In the genomic region with DNA sequence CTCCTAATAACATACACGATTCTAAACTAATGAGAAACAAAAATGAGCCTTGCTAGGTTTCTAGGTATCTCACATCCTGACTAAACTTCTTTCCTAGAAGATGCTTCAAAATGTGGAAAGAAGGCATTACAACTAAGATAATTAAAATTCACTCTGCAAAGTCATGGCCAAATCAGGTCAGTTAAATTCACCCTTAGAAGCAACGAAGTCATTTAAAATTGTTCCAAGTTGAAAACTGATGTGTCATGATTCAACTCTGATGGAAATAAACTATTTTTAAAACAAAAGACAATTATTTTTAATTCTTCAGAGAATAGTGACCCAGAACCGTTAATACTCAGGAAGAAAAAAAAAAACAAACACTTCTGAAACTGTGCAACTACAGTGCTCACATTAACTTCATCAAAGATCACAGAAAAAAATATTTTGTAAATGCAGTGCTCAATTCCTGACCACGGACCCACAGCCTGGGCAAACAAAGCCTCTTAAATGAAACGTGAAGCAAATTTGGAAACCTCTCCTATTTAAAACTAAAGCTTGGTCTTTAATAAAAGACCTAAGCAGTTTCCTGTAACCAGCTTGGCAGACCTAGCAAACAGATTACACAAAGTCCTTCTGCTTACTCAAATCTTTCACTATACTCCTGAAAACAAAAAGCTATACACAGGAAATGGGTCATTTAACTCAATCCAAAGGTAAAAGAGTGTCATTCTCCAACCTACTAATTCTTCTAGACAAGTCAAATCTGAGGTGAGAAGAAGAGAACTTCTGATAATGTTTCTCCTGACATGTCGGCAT, we compare ENCODE assay signal across 10 cellular contexts. TPM values are rescaled to one million over a fixed set of nuclear protein-coding genes. Genes with fewer than 3 reads are reported as not detected.
A peak's percentile ranks its signal among the peaks of the same experiment; 100 is the strongest.
DNase-seq lines count a peak whose midpoint lies in the region; ATAC-seq, FAIRE-seq and TF ChIP-seq lines count a peak whose summit lies in the region.
"Had no signal": no experiment of that assay in that cellular context is flagged by ENCODE, and none has a peak within 500 bp of the region (broad histone marks: within the 10 kb centered on the region; RNA-seq: fewer than 3 reads in every experiment).

No MANE protein-coding gene starts in this region.

- ATAC-seq in HG03025 (IDR thresholded peaks at IDR 0.05; ENCODE audit: low FRiP score, unreplicated experiment), result no peak
- ATAC-seq in foreskin keratinocyte, result no peak

- no peak overlapping the region for H3K9ac ChIP-seq in colonic mucosa (ENCODE audit: low read depth in 2 of 2, low read length in 2 of 2)

- H3K27me3 ChIP-seq in colonic mucosa (no peaks in the 10 kb centered on the region), foreskin keratinocyte (no peaks in the 10 kb centered on the region)

- H3K4me3 ChIP-seq in colonic mucosa, result no peak overlapping the region

- no peaks in the 10 kb centered on the region for H3K36me3 ChIP-seq in colonic mucosa

- DNase-seq in EH (ENCODE audit: low read depth) (peak; percentile 47), NCI-H345 (lab: John Stamatoyannopoulos, UW) (peak; percentile 4), colonic mucosa (no peak), CD1c-positive myeloid dendritic cell (ENCODE audit: extremely low spot score) (no peak), foreskin keratinocyte (no peak)
- DNase-seq: NCI-H524 treated with DMSO at 0.1 percent for 48 hours had no signal

- H3K27ac Mint-ChIP-seq in nephron, result peak overlapping the region; percentile 78 to 89 (median 79)
- H3K27ac Mint-ChIP-seq: activated naive CD8-positive, alpha-beta T cell had no signal

- H3K36me3 Mint-ChIP-seq in nephron (ENCODE audit: low read depth), result peaks cover 13% of the 10 kb centered on the region

- H3K4me1 ChIP-seq in colonic mucosa, result no peaks in the 10 kb centered on the region
- no peaks in the 10 kb centered on the region for H3K4me1 ChIP-seq in foreskin keratinocyte

- H3K27ac ChIP-seq in colonic mucosa (no peak overlapping the region), foreskin keratinocyte (no peak overlapping the region)

- FAIRE-seq in endometrium (lab: Jason Lieb, UNC), result peak; percentile 88

- H3K9me3 Mint-ChIP-seq in nephron, result peaks cover 4% of the 10 kb centered on the region

- H3K4me3 Mint-ChIP-seq in nephron, result peak overlapping the region in 1 of 3 experiments; percentile 19
- H3K4me3 Mint-ChIP-seq: activated naive CD8-positive, alpha-beta T cell had no signal

- no peak for TF ChIP-seq CTCF in nephron (IDR thresholded peaks at IDR 0.05; ENCODE audit: unreplicated experiment in 3 of 3)
- TF ChIP-seq CTCF in colonic mucosa (IDR thresholded peaks at IDR 0.05), result no peak
- no peak for TF ChIP-seq CTCF in foreskin keratinocyte (conservative IDR thresholded peaks at IDR 0.05)

- peaks cover 57% of the 10 kb centered on the region for H3K4me1 Mint-ChIP-seq in nephron

- H3K27me3 Mint-ChIP-seq in nephron (ENCODE audit: low read depth), result no peaks in the 10 kb centered on the region

- intact Hi-C loops in colonic mucosa (cut with DNase I), result no loop called here

- no peaks in the 10 kb centered on the region for H3K9me3 ChIP-seq in colonic mucosa

RNA-seq across cellular contexts. Expression of gene CHN1, which starts 39.0 kb away (rescaled TPM):
- total RNA-seq in colonic mucosa (1 to 10 TPM; 2.2 to 2.8 TPM), foreskin keratinocyte (0.42 and 0.75 TPM in 2 replicates)
- 0.47 and 0.48 TPM in 2 replicates for polyA plus RNA-seq in foreskin keratinocyte

Comparison
In these comparisons a context has a peak if more than half of its experiments do, and no peak if none do; other contexts are left out.
1. DNase-seq: peak in EH (single experiment) and NCI-H345 (single experiment); none in colonic mucosa (single experiment), CD1c-positive myeloid dendritic cell (single experiment) and foreskin keratinocyte (0 of 2).